In genomic region chr3:133570139-133570936, GRCh38 we compare ENCODE assay signal across 9 cellular contexts. TPM values are rescaled to one million over a fixed set of nuclear protein-coding genes. Genes with fewer than 3 reads are reported as not detected.
DNase-seq lines count a peak whose midpoint lies in the region; ATAC-seq, FAIRE-seq and TF ChIP-seq lines count a peak whose summit lies in the region.
"Had no signal": no experiment of that assay in that cellular context is flagged by ENCODE, and none has a peak within 500 bp of the region (broad histone marks: within the 10 kb centered on the region; RNA-seq: fewer than 3 reads in every experiment).

No MANE protein-coding gene starts in this region.

- no peak overlapping the region for H2AFZ ChIP-seq in K562 (ENCODE audit: low read depth, low read length)

- no peaks in the 10 kb centered on the region for H3K27me3 Mint-ChIP-seq in activated naive CD4-positive, alpha-beta T cell treated with anti-CD3 and anti-CD28 coated beads for 36 hours (ENCODE audit: low read depth)
- peaks cover 6% of the 10 kb centered on the region for H3K27me3 Mint-ChIP-seq in activated naive CD4-positive, alpha-beta T cell treated with anti-CD3 and anti-CD28 coated beads, Interleukin-2, amount 10 ng/mL, durations not matched to agents 7 days and 5 days

- BruUV-seq in K562 (replicated peaks; lab: Mats Ljungman, UMichigan): no TSS peak

- POLR2A ChIA-PET in K562 (lab: Yijun Ruan, JAX): interaction anchor here (0.6 to 0.9 kb wide), 2 partner anchors 19 to 818 kb away, joined by 3 to 6 read pairs; no protein-coding TSS in a partner anchor

- no peaks in the 10 kb centered on the region for H3K9me1 ChIP-seq in K562 (ENCODE audit: control insufficient read depth, insufficient read depth, low read length)

- peaks cover 20% of the 10 kb centered on the region for H3K4me1 Mint-ChIP-seq in activated naive CD4-positive, alpha-beta T cell treated with anti-CD3 and anti-CD28 coated beads for 36 hours (ENCODE audit: low read depth)
- peaks cover 29% of the 10 kb centered on the region for H3K4me1 Mint-ChIP-seq in activated naive CD4-positive, alpha-beta T cell treated with anti-CD3 and anti-CD28 coated beads, Interleukin-2, amount 10 ng/mL, durations not matched to agents 7 days and 5 days

- intact Hi-C loops in activated naive CD4-positive, alpha-beta T cell treated with anti-CD3 and anti-CD28 coated beads for 36 hours (cut with micrococcal nuclease): loop anchor here (5.0 kb wide), 2 partner anchors 357 to 667 kb away; no protein-coding TSS in a partner anchor
- intact Hi-C loops in K562 (cut with micrococcal nuclease) (loop anchor here (10.0 kb wide), 1 partner anchor 846 kb away; the partner anchor contains the start of gene NPHP3), tibial artery (cut with DNase I; ENCODE audit: low total_unique reads) (loop anchor here (10.0 kb wide), 1 partner anchor 846 kb away; the partner anchor contains the start of gene NPHP3)

- no peak overlapping the region for H3K4me2 ChIP-seq in K562 (ENCODE audit: insufficient read depth, low read length)

- in situ Hi-C loops in K562 (cut with MboI): no loop called here

- TF ChIP-seq EP300 in K562 (IDR thresholded peaks at IDR 0.05; ENCODE audit: low read length): no peak

- H3K4me1 ChIP-seq in K562 (replicated peaks in 1 of 2; ENCODE audit: control insufficient read depth in 2 of 2, insufficient read depth in 2 of 2, low read length in 2 of 2): peaks cover 7 to 15% of the 10 kb centered on the region in 2 experiments; a peak in 4 of 5 replicates
- peaks cover 0 to 34% (median 20%) of the 10 kb centered on the region in 4 donors for H3K4me1 ChIP-seq in tibial artery

- H3K9me3 ChIP-seq in K562 (replicated peaks; ENCODE audit: control insufficient read depth, insufficient read depth, low read depth, low read length) (no peaks in the 10 kb centered on the region), tibial artery (no peaks in the 10 kb centered on the region)

- peaks cover 9% of the 10 kb centered on the region; the same call in 2 of the 3 replicates for H3K36me3 ChIP-seq in K562 (ENCODE audit: control insufficient read depth, insufficient read depth, low read length)
- H3K36me3 ChIP-seq in tibial artery: no peaks in the 10 kb centered on the region

- no peak for TF ChIP-seq CTCF in K562 (IDR thresholded peaks at IDR 0.05 in 2 of 3, conservative IDR thresholded peaks at IDR 0.05 in 1 of 3; ENCODE audit: insufficient read depth in 2 of 3, low read depth in 1 of 3, low read length in 3 of 3)
- TF ChIP-seq CTCF in tibial artery (IDR thresholded peaks at IDR 0.05): no peak

- DNase-seq in activated naive CD4-positive, alpha-beta T cell treated with anti-CD3 and anti-CD28 coated beads for 36 hours: no peak
- DNase-seq in activated naive CD4-positive, alpha-beta T cell treated with anti-CD3 and anti-CD28 coated beads, Interleukin-2, amount 10 ng/mL, durations not matched to agents 7 days and 5 days: no peak
- DNase-seq in K562 (ENCODE audit: extremely low read depth in 1 of 4, low spot score in 3 of 4): no peak
- DNase-seq in tibial artery: no peak
- DNase-seq in SKM-1 (lab: John Stamatoyannopoulos, UW; ENCODE audit: unreplicated experiment): no peak
- DNase-seq in NK-92 treated with Interleukin-12 subunit alpha and Interleukin-12 subunit beta, amount 100 ng/mL, for 24 hours (lab: John Stamatoyannopoulos, UW): no peak
- DNase-seq in cerebellar nuclear complex (lab: John Stamatoyannopoulos, UW): no peak
- DNase-seq: NCI-H510A had no signal

- H3K27me3 ChIP-seq in K562 (ENCODE audit: control insufficient read depth in 2 of 2, insufficient read depth in 2 of 2, low read length in 2 of 2) (no peaks in the 10 kb centered on the region), layer of hippocampus (ENCODE audit: control insufficient read depth, insufficient read depth, low read length) (no peaks in the 10 kb centered on the region), tibial artery (no peaks in the 10 kb centered on the region)

- peak overlapping the region; percentile 30 for H3K27ac Mint-ChIP-seq in activated naive CD4-positive, alpha-beta T cell treated with anti-CD3 and anti-CD28 coated beads for 36 hours
- H3K27ac Mint-ChIP-seq in activated naive CD4-positive, alpha-beta T cell treated with anti-CD3 and anti-CD28 coated beads, Interleukin-2, amount 10 ng/mL, durations not matched to agents 7 days and 5 days: no peak overlapping the region

- CTCF ChIA-PET in activated naive CD4-positive, alpha-beta T cell treated with anti-CD3 and anti-CD28 coated beads for 36 hours (lab: Charles Lee): interaction anchor here (1.6 to 3.0 kb wide), 2 partner anchors 62 to 81 kb away, joined by 3 to 19 read pairs; no protein-coding TSS in a partner anchor
- CTCF ChIA-PET in activated naive CD4-positive, alpha-beta T cell treated with anti-CD3 and anti-CD28 coated beads, Interleukin-2, amount 10 ng/mL, durations not matched to agents 7 days and 5 days (lab: Charles Lee): interaction anchor here (1.0 to 4.2 kb wide), 3 partner anchors 8 to 129 kb away, joined by 3 to 17 read pairs (median 4); no protein-coding TSS in a partner anchor
- CTCF ChIA-PET in K562 (lab: Yijun Ruan, JAX; ENCODE audit: low intra/inter-chr PET ratio): no interaction called here

- no peaks in the 10 kb centered on the region for H3K9me3 Mint-ChIP-seq in activated naive CD4-positive, alpha-beta T cell treated with anti-CD3 and anti-CD28 coated beads for 36 hours
- no peaks in the 10 kb centered on the region for H3K9me3 Mint-ChIP-seq in activated naive CD4-positive, alpha-beta T cell treated with anti-CD3 and anti-CD28 coated beads, Interleukin-2, amount 10 ng/mL, durations not matched to agents 7 days and 5 days

- H3K36me3 Mint-ChIP-seq in activated naive CD4-positive, alpha-beta T cell treated with anti-CD3 and anti-CD28 coated beads for 36 hours (ENCODE audit: low read depth): peaks cover 10% of the 10 kb centered on the region
- peaks cover 10% of the 10 kb centered on the region for H3K36me3 Mint-ChIP-seq in activated naive CD4-positive, alpha-beta T cell treated with anti-CD3 and anti-CD28 coated beads, Interleukin-2, amount 10 ng/mL, durations not matched to agents 7 days and 5 days

- H4K20me1 ChIP-seq in K562 (replicated peaks; ENCODE audit: control insufficient read depth, insufficient read depth, low read length): peaks cover 7% of the 10 kb centered on the region

- H3K79me2 ChIP-seq in K562 (ENCODE audit: control insufficient read depth, insufficient read depth, low read length): peaks cover 18% of the 10 kb centered on the region

- TF ChIP-seq RAD21 in K562 (CRISPR knock-in tag; conservative IDR thresholded peaks at IDR 0.05 in 1 of 2, IDR thresholded peaks at IDR 0.05 in 1 of 2): no peak

- H3K4me3 Mint-ChIP-seq in activated naive CD4-positive, alpha-beta T cell treated with anti-CD3 and anti-CD28 coated beads for 36 hours: no peak overlapping the region
- H3K4me3 Mint-ChIP-seq in activated naive CD4-positive, alpha-beta T cell treated with anti-CD3 and anti-CD28 coated beads, Interleukin-2, amount 10 ng/mL, durations not matched to agents 7 days and 5 days: no peak overlapping the region

- WGBS in K562 (ENCODE audit: insufficient coverage, low coverage, missing lambda C conversion rate): 70% methylated on average over 5 of the region's 5 CpGs

- H3K27ac ChIP-seq in K562 (ENCODE audit: extremely low read depth, low read depth, low read length): no peak overlapping the region
- H3K27ac ChIP-seq in layer of hippocampus (ENCODE audit: low read depth, low read length): peak overlapping the region; percentile 2
- H3K27ac ChIP-seq in tibial artery: peak overlapping the region; percentile 35 to 46

- no peak for ATAC-seq in K562

- no peak overlapping the region for H3K4me3 ChIP-seq in K562
- no peak overlapping the region for H3K4me3 ChIP-seq in tibial artery

- no peak for TF ChIP-seq POLR2A in K562 (conservative IDR thresholded peaks at IDR 0.05)

- no peak for FAIRE-seq in K562 (lab: Jason Lieb, UNC)

- H3K9ac ChIP-seq in K562 (ENCODE audit: insufficient read depth in 1 of 2, low read depth in 2 of 2, low read length in 2 of 2): no peak overlapping the region

TF ChIP-seq in K562, 482 proteins besides CTCF, POLR2A, EP300 and RAD21 (continues in another document):
- TF ChIP-seq SMARCB1 (IDR thresholded peaks at IDR 0.05; ENCODE audit: insufficient read length, low read depth): no peak
- TF ChIP-seq ETV5 (CRISPR knock-in tag; IDR thresholded peaks at IDR 0.05; ENCODE audit: low read depth): no peak
- 0 out of 2 replicates have a peak, but pooled peaks have one; percentile 8 for TF ChIP-seq ZNF121 (CRISPR knock-in tag; conservative IDR thresholded peaks at IDR 0.05)
- TF ChIP-seq U2AF1 (optimal IDR thresholded peaks at IDR 0.05; ENCODE audit: low read depth, low read length): no peak
- no peak for TF ChIP-seq RBM22 (IDR thresholded peaks at IDR 0.05; ENCODE audit: low read depth, low read length, poor library complexity, severe bottlenecking)

RNA-seq across cellular contexts. Expression of gene CDV3, which starts 3.1 kb away (rescaled TPM):
- total RNA-seq in activated naive CD4-positive, alpha-beta T cell treated with anti-CD3 and anti-CD28 coated beads for 36 hours: 100 to 1,000 TPM; 170 to 181 TPM
- total RNA-seq in K562 (2011; cell fraction: chromatin; rRNA removed; ENCODE audit: low replicate concordance): 12.9 and 28.4 TPM in 2 replicates
- total RNA-seq in K562 (2011; cell fraction: nucleolus; rRNA removed): 13.3 and 15.1 TPM in 2 replicates
- total RNA-seq in K562 (2011; cell fraction: nucleoplasm; rRNA removed): 20.2 and 35.3 TPM in 2 replicates
- total RNA-seq in K562 (2014; rRNA removed) (78.4 and 82.3 TPM in 2 replicates), K562 (2014; rRNA removed; fragmentation: Illumina TruSeq; extraction: Trizol) (116 and 133 TPM in 2 replicates), K562 (2015; rRNA removed; fragmentation: Illumina TruSeq; extraction: Trizol) (120 and 128 TPM in 2 replicates), K562 (2021) (121 and 123 TPM in 2 replicates)
- polyA plus RNA-seq in K562 (2011; rRNA removed) (68.6 and 75.1 TPM in 2 replicates), K562 (2014; fragmentation: Illumina TruSeq; extraction: Trizol) (112 and 120 TPM in 2 replicates), K562 (2014; fragmentation: Nextera tagmentation; extraction: Ambion mirVana) (100 to 1,000 TPM in 1 of 2 experiments, 10 to 100 TPM in 1; 72.3 to 273 TPM), K562 (2014; rRNA removed) (83.4 and 86.2 TPM in 2 replicates)
- polyA plus RNA-seq in K562 (2011; cell fraction: cytosol; rRNA removed): 14.2 and 29.1 TPM in 2 replicates
- polyA plus RNA-seq in K562 (2011; cell fraction: nucleus; rRNA removed): 17.4 and 20.8 TPM in 2 replicates
- 65.8 and 87.6 TPM in 2 replicates for polyA plus RNA-seq in K562 (2012)
- 83.2 and 102 TPM in 2 replicates for polyA minus RNA-seq in K562 (2011; rRNA and poly(A)+ RNA removed)
- polyA minus RNA-seq in K562 (2011; cell fraction: cytosol; rRNA and poly(A)+ RNA removed): 39.9 and 52.1 TPM in 2 replicates
- 10.5 and 20.2 TPM in 2 replicates for polyA minus RNA-seq in K562 (2011; cell fraction: nucleus; rRNA and poly(A)+ RNA removed)
